ENCODE assay signal across 15 cellular contexts in genomic region chr6:35586542-35586941, GRCh38.
DNase-seq lines count a peak whose midpoint lies in the region; ATAC-seq and TF ChIP-seq lines count a peak whose summit lies in the region.
"Had no signal": no experiment of that assay in that cellular context is flagged by ENCODE, and none has a peak within 500 bp of the region (broad histone marks: within the 10 kb centered on the region; RNA-seq: fewer than 3 reads in every experiment).

No MANE protein-coding gene starts in this region.

- H3K27ac ChIP-seq in esophagus squamous epithelium (peak overlapping the region; percentile 38 to 89 (median 82)), suprapubic skin (peak overlapping the region; percentile 62)

- intact Hi-C loops in esophagus squamous epithelium (cut with DNase I) (no loop called here), posterior vena cava (cut with DNase I) (loop anchor here in 1 of 2 donors (5.0 to 10.0 kb wide), 2 partner anchors 36 to 98 kb away; partner anchors contain the start of gene FKBP5)

- H3K9me3 Mint-ChIP-seq in T-helper 2 cell treated with Interferon-gamma antibody and Interleukin-4, amounts not matched to agents 5 μg/mL and 100 μg/mL, for 36 hours = no peaks in the 10 kb centered on the region
- no peaks in the 10 kb centered on the region for H3K9me3 Mint-ChIP-seq in T-cell
- H3K9me3 Mint-ChIP-seq: dendritic cell treated with granulocyte-macrophage colony-stimulating factor and Interleukin-4, amounts not matched to agents 40 ng/mL and 50 ng/mL, for 4 days; immature natural killer cell; WTC11 had no signal

- peaks cover 34% of the 10 kb centered on the region for H3K4me1 Mint-ChIP-seq in T-helper 2 cell treated with Interferon-gamma antibody and Interleukin-4, amounts not matched to agents 5 μg/mL and 100 μg/mL, for 36 hours (ENCODE audit: low read depth)
- peaks cover 81 to 84% (median 81%) of the 10 kb centered on the region in 3 donors for H3K4me1 Mint-ChIP-seq in T-cell

- TF ChIP-seq CTCF in esophagus squamous epithelium (IDR thresholded peaks at IDR 0.05) (no peak), suprapubic skin (IDR thresholded peaks at IDR 0.05) (no peak)

- H3K36me3 ChIP-seq in esophagus squamous epithelium (peaks cover 21 to 95% (median 22%) of the 10 kb centered on the region in 3 donors), suprapubic skin (peaks cover 68% of the 10 kb centered on the region)

- ATAC-seq in T-cell (replicated peaks in 1 of 4) (no peak), HG03097 (IDR thresholded peaks at IDR 0.05; ENCODE audit: low FRiP score, unreplicated experiment) (no peak)
- ATAC-seq: mucosa of descending colon, WTC11 had no signal

- H3K27me3 ChIP-seq in esophagus squamous epithelium (no peaks in the 10 kb centered on the region), suprapubic skin (no peaks in the 10 kb centered on the region)

- no peaks in the 10 kb centered on the region for H3K9me3 ChIP-seq in esophagus squamous epithelium
- no peaks in the 10 kb centered on the region for H3K9me3 ChIP-seq in suprapubic skin
- H3K9me3 ChIP-seq: mucosa of descending colon had no signal

- CTCF ChIA-PET in T-cell (lab: Charles Lee) = interaction anchor here (0.6 to 2.6 kb wide), 10 partner anchors 11 to 317 kb away, joined by 3 to 15 read pairs (median 4); partner anchors contain the start of gene ARMC12 (in 1 of the 2)

- peaks cover 32% of the 10 kb centered on the region for H3K36me3 Mint-ChIP-seq in T-helper 2 cell treated with Interferon-gamma antibody and Interleukin-4, amounts not matched to agents 5 μg/mL and 100 μg/mL, for 36 hours (ENCODE audit: low read depth)
- H3K36me3 Mint-ChIP-seq in T-cell = peaks cover 43% of the 10 kb centered on the region
- H3K36me3 Mint-ChIP-seq: WTC11 had no signal

- H3K27me3 Mint-ChIP-seq in T-helper 2 cell treated with Interferon-gamma antibody and Interleukin-4, amounts not matched to agents 5 μg/mL and 100 μg/mL, for 36 hours (ENCODE audit: low read depth) = no peaks in the 10 kb centered on the region
- no peaks in the 10 kb centered on the region for H3K27me3 Mint-ChIP-seq in T-cell
- H3K27me3 Mint-ChIP-seq: dendritic cell treated with granulocyte-macrophage colony-stimulating factor and Interleukin-4, amounts not matched to agents 40 ng/mL and 50 ng/mL, for 4 days had no signal

- no peak overlapping the region for H3K4me3 Mint-ChIP-seq in T-helper 2 cell treated with Interferon-gamma antibody and Interleukin-4, amounts not matched to agents 5 μg/mL and 100 μg/mL, for 36 hours
- H3K4me3 Mint-ChIP-seq in T-cell = peak overlapping the region in 1 of 3 donors; percentile 31
- H3K4me3 Mint-ChIP-seq: dendritic cell treated with granulocyte-macrophage colony-stimulating factor and Interleukin-4, amounts not matched to agents 40 ng/mL and 50 ng/mL, for 4 days; immature natural killer cell; WTC11 had no signal

- TF ChIP-seq POLR2A in esophagus squamous epithelium (IDR thresholded peaks at IDR 0.05) (no peak), suprapubic skin (IDR thresholded peaks at IDR 0.05) (no peak)

- DNase-seq in T-helper 2 cell treated with Interferon-gamma antibody and Interleukin-4, amounts not matched to agents 5 μg/mL and 100 μg/mL, for 36 hours (ENCODE audit: low spot score) = no peak
- DNase-seq in T-helper 2 cell (no peak), T-cell (no peak), esophagus squamous epithelium (lab: John Stamatoyannopoulos, UW) (no peak), suprapubic skin (ENCODE audit: low spot score in 2 of 2) (no peak), posterior vena cava (ENCODE audit: low spot score) (no peak), NCI-H2029 treated with DMSO at 0.1 percent for 48 hours (lab: John Stamatoyannopoulos, UW) (no peak)
- DNase-seq: DMS 273 treated with DMSO at 0.1 percent for 48 hours, immature natural killer cell, mucosa of descending colon, NCI-H526 treated with DMSO at 0.1 percent for 48 hours, SHP77 had no signal

- POLR2A ChIA-PET in T-cell (lab: Charles Lee) = interaction anchor here in 1 of 2 donors (0.7 to 0.9 kb wide), 2 partner anchors 8 to 31 kb away, joined by 4 to 5 read pairs; no protein-coding TSS in a partner anchor

- TF ChIP-seq EP300 in suprapubic skin (IDR thresholded peaks at IDR 0.05) = no peak

- H3K4me1 ChIP-seq in esophagus squamous epithelium = peaks cover 23 to 92% (median 71%) of the 10 kb centered on the region in 3 donors
- peaks cover 79% of the 10 kb centered on the region for H3K4me1 ChIP-seq in suprapubic skin

- H3K27ac Mint-ChIP-seq in T-helper 2 cell treated with Interferon-gamma antibody and Interleukin-4, amounts not matched to agents 5 μg/mL and 100 μg/mL, for 36 hours = peak overlapping the region; percentile 53
- H3K27ac Mint-ChIP-seq in T-cell = peak overlapping the region; percentile 95 to 96
- H3K27ac Mint-ChIP-seq: dendritic cell treated with granulocyte-macrophage colony-stimulating factor and Interleukin-4, amounts not matched to agents 40 ng/mL and 50 ng/mL, for 4 days; WTC11 had no signal

- no peak overlapping the region for H3K4me3 ChIP-seq in esophagus squamous epithelium
- H3K4me3 ChIP-seq in suprapubic skin = no peak overlapping the region
- H3K4me3 ChIP-seq: mucosa of descending colon had no signal
